Comparison of ENCODE assay signal across 8 cellular contexts in genomic region chrX:147911192-147912022, GRCh38. TPM values are rescaled to one million over a fixed set of nuclear protein-coding genes. Genes with fewer than 3 reads are reported as not detected.
DNase-seq lines count a peak whose midpoint lies in the region; ATAC-seq and TF ChIP-seq lines count a peak whose summit lies in the region.

Gene FMR1 (plus strand): TSS chrX:147911919. CDS start chrX:147912180, 261 bp downstream.

- no peak for TF ChIP-seq CTCF in chondrocyte (IDR thresholded peaks at IDR 0.05)

- H3K27me3 Mint-ChIP-seq in chondrocyte (ENCODE audit: low read depth) = no peaks in the 10 kb centered on the region

- peaks cover 29% of the 10 kb centered on the region for H3K4me1 Mint-ChIP-seq in chondrocyte (ENCODE audit: low read depth)

- peak within 1 kb of the TSS; percentile 90 for H3K4me3 Mint-ChIP-seq in chondrocyte (ENCODE audit: unreplicated experiment)

- DNase-seq in Ammon's horn (ENCODE audit: low spot score) (peak; percentile 89), NCI-H510A treated with DMSO at 0.1 percent for 48 hours (lab: John Stamatoyannopoulos, UW) (peak; percentile 86), chondrocyte (ENCODE audit: low spot score) (peak; percentile 93), kidney glomerular epithelial cell (lab: John Stamatoyannopoulos, UW) (peak; percentile 66)
- DNase-seq in activated CD4-positive, alpha-beta T cell treated with anti-CD3 and anti-CD28 coated beads for 24 hours (ENCODE audit: low read depth in 2 of 2) = peak; percentile 77 to 85
- DNase-seq in stimulated activated CD4-positive, alpha-beta T cell treated with anti-CD3 and anti-CD28 coated beads, Interleukin-15, amount 100 ng/mL, for 48 hours (ENCODE audit: low read depth in 2 of 2) = peak; percentile 87

- H3K27ac Mint-ChIP-seq in chondrocyte (ENCODE audit: unreplicated experiment) = peak within 1 kb of the TSS; percentile 95

- ATAC-seq in HG03432 (IDR thresholded peaks at IDR 0.05; ENCODE audit: unreplicated experiment) = peak; percentile 93

- no peaks in the 10 kb centered on the region for H3K36me3 Mint-ChIP-seq in chondrocyte (ENCODE audit: low read depth)

- peaks cover 3% of the 10 kb centered on the region for H3K9me3 Mint-ChIP-seq in chondrocyte (ENCODE audit: low read depth)

- TF ChIP-seq POLR2A in GM19193 (IDR thresholded peaks at IDR 0.05; ENCODE audit: extremely low read depth, insufficient read depth, insufficient read length) = peak; percentile 60

RNA-seq across cellular contexts. Expression of gene FMR1, which starts in this region (rescaled TPM):
- total RNA-seq in chondrocyte = 32.9 to 34.6 TPM (median 33.7 TPM) in 3 replicates

Comparison
In these comparisons a context has a peak if more than half of its experiments do, and no peak if none do; other contexts are left out.
1. Peak in every context shown above with its lines: DNase-seq and ATAC-seq.